In genomic region chr19:47842941-47843340, GRCh38 we compare ENCODE assay signal across 18 cellular contexts. TPM values are rescaled to one million over a fixed set of nuclear protein-coding genes. Genes with fewer than 3 reads are reported as not detected.
DNase-seq lines count a peak whose midpoint lies in the region; ATAC-seq and TF ChIP-seq lines count a peak whose summit lies in the region.
"Had no signal": no experiment of that assay in that cellular context is flagged by ENCODE, and none has a peak within 500 bp of the region (broad histone marks: within the 10 kb centered on the region; RNA-seq: fewer than 3 reads in every experiment).

No MANE protein-coding gene starts in this region.

- peak; percentile 91 for DNase-seq in NCI-H82 (lab: John Stamatoyannopoulos, UW)
- peak; percentile 71 for DNase-seq in WERI-Rb-1
- peak; percentile 24 for DNase-seq in lower lobe of right lung
- no peak for DNase-seq in stimulated activated effector memory CD8-positive, alpha-beta T cell treated with anti-CD3 and anti-CD28 coated beads, Interleukin-12 subunit alpha, Interleukin-12 subunit beta, amount 100 ng/mL, for 72 hours (ENCODE audit: low spot score in 2 of 2)
- no peak for DNase-seq in CD4-positive, alpha-beta memory T cell
- DNase-seq in esophagus muscularis mucosa (ENCODE audit: extremely low spot score) = no peak
- DNase-seq in AG08395 (ENCODE audit: low spot score) = no peak
- DNase-seq: 8988T; ACHN; C1 segment of cervical spinal cord; Caco-2; CD8-positive, alpha-beta T cell; DMS153; DND-41; HCEC 1CT had no signal

- POLR2A ChIA-PET in CD4-positive, alpha-beta memory T cell (lab: Charles Lee; ENCODE audit: partially characterized antibody) = no interaction called here

- H3K4me3 ChIP-seq in WERI-Rb-1 (ENCODE audit: low read depth, low read length) = no peak overlapping the region
- no peak overlapping the region for H3K4me3 ChIP-seq in lower lobe of right lung
- no peak overlapping the region for H3K4me3 ChIP-seq in CD4-positive, alpha-beta memory T cell (ENCODE audit: low read length in 2 of 2)
- H3K4me3 ChIP-seq in esophagus muscularis mucosa = no peak overlapping the region
- H3K4me3 ChIP-seq: A549, GM23338 had no signal

- CTCF ChIA-PET in CD4-positive, alpha-beta memory T cell (lab: Charles Lee; ENCODE audit: partially characterized antibody) = interaction anchor here (1.8 kb wide), 1 partner anchor 26 kb away, joined by 4 read pairs; no protein-coding TSS in a partner anchor

- peaks cover 44% of the 10 kb centered on the region for H3K36me3 ChIP-seq in WERI-Rb-1
- no peaks in the 10 kb centered on the region for H3K36me3 ChIP-seq in lower lobe of right lung
- no peaks in the 10 kb centered on the region for H3K36me3 ChIP-seq in CD4-positive, alpha-beta memory T cell (ENCODE audit: insufficient read depth, low read length)
- no peaks in the 10 kb centered on the region for H3K36me3 ChIP-seq in esophagus muscularis mucosa

- TF ChIP-seq CTCF in WERI-Rb-1 (IDR thresholded peaks at IDR 0.05; ENCODE audit: low read depth, low read length) (no peak), lower lobe of right lung (IDR thresholded peaks at IDR 0.05) (no peak), esophagus muscularis mucosa (IDR thresholded peaks at IDR 0.05) (no peak)

- H3K27ac Mint-ChIP-seq in stimulated activated effector memory CD8-positive, alpha-beta T cell treated with anti-CD3 and anti-CD28 coated beads, Interleukin-12 subunit alpha, Interleukin-12 subunit beta, amount 100 ng/mL, for 72 hours = peak overlapping the region; percentile 38
- H3K27ac Mint-ChIP-seq in CD4-positive, alpha-beta memory T cell = no peak overlapping the region
- H3K27ac Mint-ChIP-seq: CD8-positive, alpha-beta T cell; GM23338 had no signal

- TF ChIP-seq EP300 in esophagus muscularis mucosa (IDR thresholded peaks at IDR 0.05) = no peak

- H3K27me3 Mint-ChIP-seq in CD4-positive, alpha-beta memory T cell = peaks cover 15 to 24% of the 10 kb centered on the region in 2 donors

- no peaks in the 10 kb centered on the region for H3K27me3 ChIP-seq in WERI-Rb-1 (ENCODE audit: insufficient read depth, low read depth, severe bottlenecking)
- peaks cover 50% of the 10 kb centered on the region for H3K27me3 ChIP-seq in lower lobe of right lung (ENCODE audit: low read depth)
- no peaks in the 10 kb centered on the region for H3K27me3 ChIP-seq in CD4-positive, alpha-beta memory T cell (ENCODE audit: insufficient read depth, low read length)
- peaks cover 0 to 60% (median 0%) of the 10 kb centered on the region in 4 donors for H3K27me3 ChIP-seq in esophagus muscularis mucosa

- H3K4me1 ChIP-seq in lower lobe of right lung (no peaks in the 10 kb centered on the region), esophagus muscularis mucosa (no peaks in the 10 kb centered on the region)
- no peaks in the 10 kb centered on the region for H3K4me1 ChIP-seq in CD4-positive, alpha-beta memory T cell (ENCODE audit: insufficient read depth, low read length)
- H3K4me1 ChIP-seq: A549, Caco-2 had no signal

- H3K9me3 ChIP-seq in WERI-Rb-1 (ENCODE audit: severe bottlenecking) = no peaks in the 10 kb centered on the region
- H3K9me3 ChIP-seq in lower lobe of right lung = no peaks in the 10 kb centered on the region
- no peaks in the 10 kb centered on the region for H3K9me3 ChIP-seq in CD4-positive, alpha-beta memory T cell (ENCODE audit: control insufficient read depth in 1 of 2, low read length in 2 of 2)
- H3K9me3 ChIP-seq in esophagus muscularis mucosa = no peaks in the 10 kb centered on the region
- H3K9me3 ChIP-seq: A549, Caco-2 had no signal

- no peak for TF ChIP-seq POLR2A in esophagus muscularis mucosa (IDR thresholded peaks at IDR 0.05; ENCODE audit: low read depth)

- no peak overlapping the region for H3K4me3 Mint-ChIP-seq in stimulated activated effector memory CD8-positive, alpha-beta T cell treated with anti-CD3 and anti-CD28 coated beads, Interleukin-12 subunit alpha, Interleukin-12 subunit beta, amount 100 ng/mL, for 72 hours
- no peak overlapping the region for H3K4me3 Mint-ChIP-seq in CD4-positive, alpha-beta memory T cell
- H3K4me3 Mint-ChIP-seq: CD8-positive, alpha-beta T cell; GM23338 had no signal

- H3K36me3 Mint-ChIP-seq in stimulated activated effector memory CD8-positive, alpha-beta T cell treated with anti-CD3 and anti-CD28 coated beads, Interleukin-12 subunit alpha, Interleukin-12 subunit beta, amount 100 ng/mL, for 72 hours = no peaks in the 10 kb centered on the region
- H3K36me3 Mint-ChIP-seq in CD4-positive, alpha-beta memory T cell = no peaks in the 10 kb centered on the region
- H3K36me3 Mint-ChIP-seq: CD8-positive, alpha-beta T cell had no signal

- H3K9me3 Mint-ChIP-seq in stimulated activated effector memory CD8-positive, alpha-beta T cell treated with anti-CD3 and anti-CD28 coated beads, Interleukin-12 subunit alpha, Interleukin-12 subunit beta, amount 100 ng/mL, for 72 hours = no peaks in the 10 kb centered on the region
- H3K9me3 Mint-ChIP-seq in CD4-positive, alpha-beta memory T cell = peaks cover 0 to 7% (median 0%) of the 10 kb centered on the region in 8 donors
- H3K9me3 Mint-ChIP-seq: CD8-positive, alpha-beta T cell; GM23338 had no signal

- H3K4me1 Mint-ChIP-seq in stimulated activated effector memory CD8-positive, alpha-beta T cell treated with anti-CD3 and anti-CD28 coated beads, Interleukin-12 subunit alpha, Interleukin-12 subunit beta, amount 100 ng/mL, for 72 hours = peaks cover 7% of the 10 kb centered on the region
- H3K4me1 Mint-ChIP-seq in CD4-positive, alpha-beta memory T cell = peaks cover 0 to 4% (median 1%) of the 10 kb centered on the region in 4 donors

- 47% methylated on average over 5 of the region's 5 CpGs for WGBS in esophagus muscularis mucosa

- H3K27ac ChIP-seq in WERI-Rb-1 = peak overlapping the region; percentile 76
- no peak overlapping the region for H3K27ac ChIP-seq in lower lobe of right lung
- no peak overlapping the region for H3K27ac ChIP-seq in CD4-positive, alpha-beta memory T cell (ENCODE audit: low read depth, low read length)
- no peak overlapping the region for H3K27ac ChIP-seq in esophagus muscularis mucosa (replicated peaks in 1 of 4)
- H3K27ac ChIP-seq: A549 had no signal

- intact Hi-C loops in lower lobe of right lung (cut with DNase I) (no loop called here), esophagus muscularis mucosa (cut with DNase I) (no loop called here)
- intact Hi-C loops in CD4-positive, alpha-beta memory T cell (cut with micrococcal nuclease) = no loop called here

- no peak for ATAC-seq in lower lobe of right lung
- no peak for ATAC-seq in stimulated activated effector memory CD8-positive, alpha-beta T cell treated with anti-CD3 and anti-CD28 coated beads, Interleukin-12 subunit alpha, Interleukin-12 subunit beta, amount 100 ng/mL, for 72 hours
- ATAC-seq: A549; CD8-positive, alpha-beta T cell; GM23338 had no signal

RNA-seq across cellular contexts. Expression of gene TPRX2, which starts 16.1 kb away (rescaled TPM):
- not detected for total RNA-seq in lower lobe of right lung
- total RNA-seq in CD4-positive, alpha-beta memory T cell = not detected
- polyA plus RNA-seq in CD4-positive, alpha-beta memory T cell = not detected
- total RNA-seq in esophagus muscularis mucosa = not detected
- total RNA-seq: Caco-2; CD8-positive, alpha-beta T cell; GM23338 had no signal
- polyA plus RNA-seq: A549, BJ, GM23338 had no signal

RNA-seq across cellular contexts. Expression of gene CRX, which starts 21.2 kb away (rescaled TPM):
- total RNA-seq in lower lobe of right lung (not detected), esophagus muscularis mucosa (not detected)
- not detected for total RNA-seq in CD4-positive, alpha-beta memory T cell
- not detected for polyA plus RNA-seq in CD4-positive, alpha-beta memory T cell
- total RNA-seq: Caco-2; CD8-positive, alpha-beta T cell; GM23338 had no signal
- polyA plus RNA-seq: A549, BJ had no signal

RNA-seq across cellular contexts. Expression of gene TPRX1, which starts 38.6 kb away (rescaled TPM):
- not detected for total RNA-seq in lower lobe of right lung
- total RNA-seq in CD4-positive, alpha-beta memory T cell = not detected
- polyA plus RNA-seq in CD4-positive, alpha-beta memory T cell = not detected
- total RNA-seq in esophagus muscularis mucosa = not detected
- total RNA-seq: Caco-2; CD8-positive, alpha-beta T cell had no signal
- polyA plus RNA-seq: A549, BJ, GM23338 had no signal

RNA-seq across cellular contexts. Expression of gene SULT2A1, which starts 43.2 kb away (rescaled TPM):
- not detected for total RNA-seq in lower lobe of right lung
- not detected for total RNA-seq in CD4-positive, alpha-beta memory T cell
- polyA plus RNA-seq in CD4-positive, alpha-beta memory T cell = not detected
- total RNA-seq in esophagus muscularis mucosa = not detected
- total RNA-seq: CD8-positive, alpha-beta T cell; GM23338 had no signal
- polyA plus RNA-seq: A549, BJ, GM23338 had no signal

Comparison
In these comparisons a context has a peak if more than half of its experiments do, and no peak if none do; other contexts are left out.
1. DNase-seq: peak in NCI-H82 (single experiment), WERI-Rb-1 (single experiment) and lower lobe of right lung (single experiment); none in stimulated activated effector memory CD8-positive, alpha-beta T cell treated with anti-CD3 and anti-CD28 coated beads, Interleukin-12 subunit alpha, Interleukin-12 subunit beta, amount 100 ng/mL, for 72 hours (0 of 2), CD4-positive, alpha-beta memory T cell (0 of 5), esophagus muscularis mucosa (single experiment) and AG08395 (single experiment).